13 cellular contexts compared by ENCODE assay signal in genomic region chr14:22464422-22465142, GRCh38.
A peak's percentile ranks its signal among the peaks of the same experiment; 100 is the strongest.
DNase-seq lines count a peak whose midpoint lies in the region; ATAC-seq, FAIRE-seq and TF ChIP-seq lines count a peak whose summit lies in the region.
"Had no signal": no experiment of that assay in that cellular context is flagged by ENCODE, and none has a peak within 500 bp of the region (broad histone marks: within the 10 kb centered on the region; RNA-seq: fewer than 3 reads in every experiment).

No MANE protein-coding gene starts in this region.

- no peak for TF ChIP-seq CTCF in GM10266 (IDR thresholded peaks at IDR 0.05; ENCODE audit: control insufficient read depth, insufficient read depth, low read depth, missing control alignments)
- TF ChIP-seq CTCF in glutamatergic neuron (IDR thresholded peaks at IDR 0.05; ENCODE audit: partially characterized antibody, unreplicated experiment), result no peak

- no peak overlapping the region for H3K4me3 Mint-ChIP-seq in glutamatergic neuron (ENCODE audit: unreplicated experiment)
- H3K4me3 Mint-ChIP-seq: T-helper 2 cell treated with Interferon-gamma antibody and Interleukin-4, amounts not matched to agents 5 μg/mL and 100 μg/mL, for 36 hours had no signal

- no peaks in the 10 kb centered on the region for H3K4me1 ChIP-seq in small intestine (ENCODE audit: control insufficient read depth in 2 of 2, insufficient read depth in 1 of 2, low read depth in 1 of 2, low read length in 1 of 2)
- H3K4me1 ChIP-seq: BLaER1 treated with 17β-estradiol and CSF1 and Interleukin-3, amounts not matched to agents 10 nM and 100 nM had no signal

- H3K4me1 Mint-ChIP-seq in glutamatergic neuron (ENCODE audit: low read depth, unreplicated experiment), result no peaks in the 10 kb centered on the region

- no peaks in the 10 kb centered on the region for H3K27me3 Mint-ChIP-seq in glutamatergic neuron (ENCODE audit: unreplicated experiment)

- no peak overlapping the region for H3K27ac Mint-ChIP-seq in glutamatergic neuron (ENCODE audit: unreplicated experiment)
- H3K27ac Mint-ChIP-seq: T-helper 2 cell treated with Interferon-gamma antibody and Interleukin-4, amounts not matched to agents 5 μg/mL and 100 μg/mL, for 36 hours had no signal

- H3K36me3 ChIP-seq in small intestine (ENCODE audit: control insufficient read depth in 2 of 2, insufficient read depth in 2 of 2, low read length in 2 of 2), result no peaks in the 10 kb centered on the region
- H3K36me3 ChIP-seq: BLaER1 treated with 17β-estradiol and CSF1 and Interleukin-3, amounts not matched to agents 10 nM and 100 nM had no signal

- H3K27ac ChIP-seq in small intestine (ENCODE audit: low read depth in 1 of 2, low read length in 1 of 2), result no peak overlapping the region
- H3K27ac ChIP-seq: BLaER1 treated with 17β-estradiol and CSF1 and Interleukin-3, amounts not matched to agents 10 nM and 100 nM had no signal

- FAIRE-seq in small intestine (lab: Jason Lieb, UNC), result no peak
- FAIRE-seq: colon had no signal

- H3K9me3 Mint-ChIP-seq in glutamatergic neuron (ENCODE audit: unreplicated experiment), result no peaks in the 10 kb centered on the region
- H3K9me3 Mint-ChIP-seq: T-helper 2 cell treated with Interferon-gamma antibody and Interleukin-4, amounts not matched to agents 5 μg/mL and 100 μg/mL, for 36 hours had no signal

- H3K4me3 ChIP-seq in small intestine (ENCODE audit: low read depth in 1 of 2, low read length in 2 of 2), result no peak overlapping the region
- H3K4me3 ChIP-seq: BLaER1 treated with 17β-estradiol and CSF1 and Interleukin-3, amounts not matched to agents 10 nM and 100 nM had no signal

- no peaks in the 10 kb centered on the region for H3K27me3 ChIP-seq in small intestine (ENCODE audit: control insufficient read depth in 2 of 2, insufficient read depth in 2 of 2, low read length in 2 of 2)
- H3K27me3 ChIP-seq: BLaER1 treated with 17β-estradiol and CSF1 and Interleukin-3, amounts not matched to agents 10 nM and 100 nM had no signal

- WGBS in small intestine, 3 donors, result 87 to 94% (median 90%) methylated on average over 4 of the region's 4 CpGs

- no peaks in the 10 kb centered on the region for H3K36me3 Mint-ChIP-seq in glutamatergic neuron (ENCODE audit: unreplicated experiment)

- H3K9me3 ChIP-seq in small intestine (ENCODE audit: control insufficient read depth, low read depth), result no peaks in the 10 kb centered on the region
- H3K9me3 ChIP-seq: BLaER1 treated with 17β-estradiol and CSF1 and Interleukin-3, amounts not matched to agents 10 nM and 100 nM had no signal

- ATAC-seq in GM19043 (IDR thresholded peaks at IDR 0.05; ENCODE audit: low read depth, unreplicated experiment) (peak; percentile 79), HG02678 (IDR thresholded peaks at IDR 0.05; ENCODE audit: unreplicated experiment) (peak; percentile 75), HG03460 (IDR thresholded peaks at IDR 0.05; ENCODE audit: unreplicated experiment) (peak; percentile 76)

- peak; percentile 38 for DNase-seq in GM10266 (ENCODE audit: extremely low spot score)
- no peak for DNase-seq in glutamatergic neuron
- no peak for DNase-seq in small intestine
- DNase-seq in AG08395 (ENCODE audit: low spot score), result no peak
- no peak for DNase-seq in Ammon's horn (ENCODE audit: low spot score)
- DNase-seq: Karpas-422, NCI-H526 treated with DMSO at 0.1 percent for 48 hours had no signal
